In genomic region chr3:154040283-154040682, GRCh38 we compare ENCODE assay signal across 8 cellular contexts.
DNase-seq lines count a peak whose midpoint lies in the region; ATAC-seq, FAIRE-seq and TF ChIP-seq lines count a peak whose summit lies in the region.

No MANE protein-coding gene starts in this region.

- TF ChIP-seq POLR2A in GM12891 (IDR thresholded peaks at IDR 0.05; ENCODE audit: low read depth, low read length) = no peak

- H3K4me3 ChIP-seq in fibroblast of mammary gland (ENCODE audit: control insufficient read depth, low read depth, low read length) (no peak overlapping the region), coronary artery (no peak overlapping the region)

- FAIRE-seq in GM12891 (lab: Jason Lieb, UNC) = no peak

- peak; percentile 8 for DNase-seq in COR-L47 (lab: John Stamatoyannopoulos, UW)
- peak; percentile 68 for DNase-seq in NAMALWA (ENCODE audit: low spot score)
- DNase-seq in fibroblast of mammary gland (ENCODE audit: low read depth) = peak; percentile 37
- no peak for DNase-seq in coronary artery (ENCODE audit: low spot score)
- DNase-seq in retina = no peak
- no peak for DNase-seq in GM12891 (ENCODE audit: insufficient read length, low spot score)
- DNase-seq in activated CD8-positive, alpha-beta memory T cell treated with anti-CD3 and anti-CD28 coated beads, Interleukin-2, amount 50 U/mL, for 48 hours = no peak

- TF ChIP-seq CTCF in fibroblast of mammary gland (conservative IDR thresholded peaks at IDR 0.05; ENCODE audit: control insufficient read depth, insufficient read depth, low read depth, low read length) (peak; percentile 45), coronary artery (IDR thresholded peaks at IDR 0.05) (no peak)

- peak; percentile 78 for ATAC-seq in GM19467 (IDR thresholded peaks at IDR 0.05; ENCODE audit: unreplicated experiment)

- H3K27ac ChIP-seq in coronary artery = no peak overlapping the region

TF ChIP-seq in GM12891, 5 proteins besides CTCF, POLR2A, EP300 and RAD21:
- TF ChIP-seq PAX5 (IDR thresholded peaks at IDR 0.05; ENCODE audit: insufficient read depth, low read length, severe bottlenecking) (no peak), POU2F2 (IDR thresholded peaks at IDR 0.05; ENCODE audit: low read depth, low read length) (no peak), TAF1 (IDR thresholded peaks at IDR 0.05; ENCODE audit: low read depth, low read length) (no peak), POLR2AphosphoS5 (IDR thresholded peaks at IDR 0.05; ENCODE audit: low read depth, low read length) (no peak), SPI1 (IDR thresholded peaks at IDR 0.05; ENCODE audit: low read depth, low read length) (no peak)

Comparison
In these comparisons a context has a peak if more than half of its experiments do, and no peak if none do; other contexts are left out.
1. DNase-seq: peak in COR-L47 (single experiment), NAMALWA (single experiment) and fibroblast of mammary gland (single experiment); none in coronary artery (single experiment), retina (single experiment), GM12891 (single experiment) and activated CD8-positive, alpha-beta memory T cell treated with anti-CD3 and anti-CD28 coated beads, Interleukin-2, amount 50 U/mL, for 48 hours (single experiment).